ENCODE assay signal across 20 cellular contexts in genomic region chr17:39104657-39105056, GRCh38. TPM values are rescaled to one million over a fixed set of nuclear protein-coding genes. Genes with fewer than 3 reads are reported as not detected.
DNase-seq lines count a peak whose midpoint lies in the region; ATAC-seq, FAIRE-seq and TF ChIP-seq lines count a peak whose summit lies in the region.
"Had no signal": no experiment of that assay in that cellular context is flagged by ENCODE, and none has a peak within 500 bp of the region (broad histone marks: within the 10 kb centered on the region; RNA-seq: fewer than 3 reads in every experiment).

No MANE protein-coding gene starts in this region.

- H4K20me1 ChIP-seq in BLaER1 treated with 17β-estradiol and CSF1 and Interleukin-3, amounts not matched to agents 10 nM and 100 nM: peaks cover 0 to 25% (median 0%) of the 10 kb centered on the region in 11 experiments; a peak in 1 of 22 replicates
- no peaks in the 10 kb centered on the region for H4K20me1 ChIP-seq in astrocyte (ENCODE audit: insufficient read depth, low read length)

- no peak overlapping the region for H3K9ac ChIP-seq in BLaER1 treated with 17β-estradiol and CSF1 and Interleukin-3, amounts not matched to agents 10 nM and 100 nM
- no peak overlapping the region for H3K9ac ChIP-seq in astrocyte (ENCODE audit: low read length)

- no peak for TF ChIP-seq CTCF in astrocyte (IDR thresholded peaks at IDR 0.05; ENCODE audit: insufficient read depth, low read depth, low read length)

- no peaks in the 10 kb centered on the region for H3K36me3 ChIP-seq in BLaER1 treated with 17β-estradiol and CSF1 and Interleukin-3, amounts not matched to agents 10 nM and 100 nM
- no peaks in the 10 kb centered on the region for H3K36me3 ChIP-seq in astrocyte (ENCODE audit: insufficient read depth, low read length)

- DNase-seq in COLO829 (ENCODE audit: low spot score) (peak; percentile 48), astrocyte (ENCODE audit: low read depth) (no peak), iris pigment epithelial cell (ENCODE audit: low read depth) (peak; percentile 24), CD1c-positive myeloid dendritic cell (ENCODE audit: extremely low spot score) (no peak), substantia nigra (lab: John Stamatoyannopoulos, UW) (no peak), posterior vena cava (ENCODE audit: low spot score) (no peak)
- DNase-seq: DMS53, H9, Karpas-422, NCI-H1048, NCI-H1436, NCI-H1930, NCI-H345, NCI-H524 treated with DMSO at 0.1 percent for 48 hours, SIG-M5 had no signal

- H3K9me3 Mint-ChIP-seq in astrocyte (ENCODE audit: unreplicated experiment): no peaks in the 10 kb centered on the region
- H3K9me3 Mint-ChIP-seq: H9 had no signal

- no peak overlapping the region for H3K27ac ChIP-seq in BLaER1 treated with 17β-estradiol and CSF1 and Interleukin-3, amounts not matched to agents 10 nM and 100 nM
- no peak overlapping the region for H3K27ac ChIP-seq in astrocyte (ENCODE audit: low read depth, low read length)
- H3K27ac ChIP-seq in substantia nigra (ENCODE audit: low read depth, low read length, poor library complexity, severe bottlenecking): no peak overlapping the region

- H3K4me3 ChIP-seq in BLaER1 treated with 17β-estradiol and CSF1 and Interleukin-3, amounts not matched to agents 10 nM and 100 nM: no peak overlapping the region
- no peak overlapping the region for H3K4me3 ChIP-seq in astrocyte (ENCODE audit: insufficient read depth, low read depth, low read length)

- H3K4me3 Mint-ChIP-seq in astrocyte (ENCODE audit: unreplicated experiment): no peak overlapping the region
- H3K4me3 Mint-ChIP-seq: CD14-positive monocyte, H9 had no signal

- FAIRE-seq in astrocyte (lab: Jason Lieb, UNC): no peak
- FAIRE-seq: GM18507 had no signal

- intact Hi-C loops in posterior vena cava (cut with DNase I): loop anchor here in 1 of 2 donors (5.0 kb wide), 1 partner anchor 37 kb away; no protein-coding TSS in a partner anchor

- H3K36me3 Mint-ChIP-seq in astrocyte (ENCODE audit: low read depth, unreplicated experiment): peaks cover 2% of the 10 kb centered on the region
- H3K36me3 Mint-ChIP-seq: CD14-positive monocyte had no signal

- H3K79me2 ChIP-seq in astrocyte (ENCODE audit: insufficient read depth, low read length): no peaks in the 10 kb centered on the region

- H2AFZ ChIP-seq in astrocyte (ENCODE audit: low read depth, low read length): no peak overlapping the region

- peaks cover 0 to 22% (median 0%) of the 10 kb centered on the region in 11 experiments; a peak in 6 of 22 replicates for H3K27me3 ChIP-seq in BLaER1 treated with 17β-estradiol and CSF1 and Interleukin-3, amounts not matched to agents 10 nM and 100 nM
- peaks cover 16% of the 10 kb centered on the region for H3K27me3 ChIP-seq in astrocyte (ENCODE audit: insufficient read depth, low read length)

- ATAC-seq in GM21576 (IDR thresholded peaks at IDR 0.05; ENCODE audit: unreplicated experiment): no peak

- peaks cover 10 to 69% (median 56%) of the 10 kb centered on the region in 10 experiments for H3K4me1 ChIP-seq in BLaER1 treated with 17β-estradiol and CSF1 and Interleukin-3, amounts not matched to agents 10 nM and 100 nM
- peaks cover 6% of the 10 kb centered on the region for H3K4me1 ChIP-seq in astrocyte (ENCODE audit: insufficient read depth, low read length)

- peak overlapping the region; percentile 14 for H3K27ac Mint-ChIP-seq in astrocyte (ENCODE audit: unreplicated experiment)
- H3K27ac Mint-ChIP-seq: CD14-positive monocyte had no signal

- peak overlapping the region in 9 of 11 experiments; percentile 8 to 66 (median 55); a peak in 18 of 22 replicates for H3K4me2 ChIP-seq in BLaER1 treated with 17β-estradiol and CSF1 and Interleukin-3, amounts not matched to agents 10 nM and 100 nM
- no peak overlapping the region for H3K4me2 ChIP-seq in astrocyte (ENCODE audit: low read length)

- no peaks in the 10 kb centered on the region for H3K9me3 ChIP-seq in BLaER1 treated with 17β-estradiol and CSF1 and Interleukin-3, amounts not matched to agents 10 nM and 100 nM (replicated peaks in 1 of 11)
- H3K9me3 ChIP-seq in astrocyte (ENCODE audit: insufficient read depth, low read depth, low read length): no peaks in the 10 kb centered on the region

- H3K27me3 Mint-ChIP-seq in astrocyte (ENCODE audit: low read depth, unreplicated experiment): peaks cover 29% of the 10 kb centered on the region

- H3K4me1 Mint-ChIP-seq in astrocyte (ENCODE audit: low read depth, unreplicated experiment): peaks cover 11% of the 10 kb centered on the region

RNA-seq across cellular contexts. Expression of gene PLXDC1, which starts 46.8 kb away (rescaled TPM):
- total RNA-seq in astrocyte: 8.9 and 13.8 TPM in 2 replicates
- total RNA-seq in posterior vena cava: 10 to 100 TPM; 16.0 to 27.2 TPM
- total RNA-seq: HT-29 had no signal

Comparison
In these comparisons a context has a peak if more than half of its experiments do, and no peak if none do; other contexts are left out.
1. DNase-seq: peak in COLO829 (single experiment) and iris pigment epithelial cell (single experiment); none in astrocyte (single experiment), CD1c-positive myeloid dendritic cell (single experiment), substantia nigra (0 of 49) and posterior vena cava (single experiment).